ENCODE assay signal across 7 cellular contexts in genomic region chr7:94436018-94436604, GRCh38. TPM values are rescaled to one million over a fixed set of nuclear protein-coding genes. Genes with fewer than 3 reads are reported as not detected.
DNase-seq lines count a peak whose midpoint lies in the region; FAIRE-seq and TF ChIP-seq lines count a peak whose summit lies in the region.

No MANE protein-coding gene starts in this region.

- H3K36me3 ChIP-seq in HEK293 (ENCODE audit: control insufficient read depth in 2 of 2, insufficient read depth in 1 of 2, low read length in 2 of 2) (no peaks in the 10 kb centered on the region), MG63 (no peaks in the 10 kb centered on the region)

- H3K27me3 ChIP-seq in MG63: no peaks in the 10 kb centered on the region

- CTCF ChIA-PET in HEK293 (lab: Yijun Ruan, JAX): interaction anchor here (0.6 to 4.4 kb wide), 40 partner anchors 9 to 1362 kb away, joined by 3 to 46 read pairs (median 4); partner anchors contain the start of gene COL1A2

- H3K4me3 ChIP-seq in HEK293 (ENCODE audit: low read depth, low read length) (no peak overlapping the region), MG63 (no peak overlapping the region), astrocyte of the cerebellum (ENCODE audit: low read depth, low read length) (no peak overlapping the region)

- H3K9me3 ChIP-seq in HEK293 (ENCODE audit: control insufficient read depth, insufficient read depth, low read depth, low read length): no peaks in the 10 kb centered on the region
- no peaks in the 10 kb centered on the region for H3K9me3 ChIP-seq in MG63

- POLR2A ChIA-PET in HEK293 (lab: Yijun Ruan, JAX): no interaction called here

- TF ChIP-seq POLR2A in GM12892 (IDR thresholded peaks at IDR 0.05; ENCODE audit: low read depth, low read length): no peak

- no peaks in the 10 kb centered on the region for H3K4me1 ChIP-seq in HEK293 (ENCODE audit: control insufficient read depth, insufficient read depth, low read length)

- in situ Hi-C loops in astrocyte of the cerebellum (cut with HindIII; ENCODE audit: low sequenced_read_pairs): loop anchor here (10.0 to 25.0 kb wide), 3 partner anchors 151 to 1251 kb away; partner anchors contain the start of gene ASB4

- DNase-seq in GM12892 (ENCODE audit: insufficient read length): peak; percentile 1
- peak; percentile 39 for DNase-seq in MG63
- peak; percentile 2 to 66 for DNase-seq in SW 1271 (lab: John Stamatoyannopoulos, UW)
- peak; percentile 78 for DNase-seq in astrocyte of the cerebellum (ENCODE audit: low read depth)
- peak; percentile 18 to 51 for DNase-seq in hippocampal formation (lab: John Stamatoyannopoulos, UW)
- peak; percentile 10 to 59 (median 15) for DNase-seq in stimulated activated CD4-positive, alpha-beta T cell treated with anti-CD3 and anti-CD28 coated beads, Interleukin-12 subunit alpha, Interleukin-12 subunit beta, amount 100 ng/mL, for 48 hours (ENCODE audit: low read depth in 2 of 3, low spot score in 1 of 3)

- H3K27ac ChIP-seq in HEK293 (ENCODE audit: extremely low read depth, low read depth, low read length): no peak overlapping the region

- peak; percentile 21; the same call in 1 of the 2 replicates for TF ChIP-seq CTCF in HEK293 (tag by site-specific recombination; IDR thresholded peaks at IDR 0.05)
- TF ChIP-seq CTCF in astrocyte of the cerebellum (IDR thresholded peaks at IDR 0.05; ENCODE audit: low read depth, low read length, missing control alignments): peak; percentile 82

- peak; percentile 94 for FAIRE-seq in GM12892 (lab: Jason Lieb, UNC)

TF ChIP-seq in HEK293, 187 proteins besides CTCF, POLR2A, EP300 and RAD21:
- TF ChIP-seq ZNF2 (tag by site-specific recombination; IDR thresholded peaks at IDR 0.05) (0 out of 2 replicates have a peak, but pooled peaks have one; percentile 38), ZNF132 (tag by site-specific recombination; IDR thresholded peaks at IDR 0.05; ENCODE audit: borderline replicate concordance) (no peak), ZNF341 (tag by site-specific recombination; IDR thresholded peaks at IDR 0.05; ENCODE audit: low read depth) (peak; percentile 73), ZNF654 (tag by site-specific recombination; IDR thresholded peaks at IDR 0.05; ENCODE audit: low read depth) (peak; percentile 50), ZNF660 (tag by site-specific recombination; IDR thresholded peaks at IDR 0.05) (0 out of 2 replicates have a peak, but pooled peaks have one; percentile 51), ZNF768 (tag by site-specific recombination; IDR thresholded peaks at IDR 0.05) (no peak), ZNF521 (tag by site-specific recombination; IDR thresholded peaks at IDR 0.05) (no peak)
- TF ChIP-seq, protein P1, sequence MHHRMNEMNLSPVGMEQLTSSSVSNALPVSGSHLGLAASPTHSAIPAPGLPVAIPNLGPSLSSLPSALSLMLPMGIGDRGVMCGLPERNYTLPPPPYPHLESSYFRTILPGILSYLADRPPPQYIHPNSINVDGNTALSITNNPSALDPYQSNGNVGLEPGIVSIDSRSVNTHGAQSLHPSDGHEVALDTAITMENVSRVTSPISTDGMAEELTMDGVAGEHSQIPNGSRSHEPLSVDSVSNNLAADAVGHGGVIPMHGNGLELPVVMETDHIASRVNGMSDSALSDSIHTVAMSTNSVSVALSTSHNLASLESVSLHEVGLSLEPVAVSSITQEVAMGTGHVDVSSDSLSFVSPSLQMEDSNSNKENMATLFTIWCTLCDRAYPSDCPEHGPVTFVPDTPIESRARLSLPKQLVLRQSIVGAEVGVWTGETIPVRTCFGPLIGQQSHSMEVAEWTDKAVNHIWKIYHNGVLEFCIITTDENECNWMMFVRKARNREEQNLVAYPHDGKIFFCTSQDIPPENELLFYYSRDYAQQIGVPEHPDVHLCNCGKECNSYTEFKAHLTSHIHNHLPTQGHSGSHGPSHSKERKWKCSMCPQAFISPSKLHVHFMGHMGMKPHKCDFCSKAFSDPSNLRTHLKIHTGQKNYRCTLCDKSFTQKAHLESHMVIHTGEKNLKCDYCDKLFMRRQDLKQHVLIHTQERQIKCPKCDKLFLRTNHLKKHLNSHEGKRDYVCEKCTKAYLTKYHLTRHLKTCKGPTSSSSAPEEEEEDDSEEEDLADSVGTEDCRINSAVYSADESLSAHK (tag by site-specific recombination; IDR thresholded peaks at IDR 0.05): no peak
- TF ChIP-seq, protein P2, sequence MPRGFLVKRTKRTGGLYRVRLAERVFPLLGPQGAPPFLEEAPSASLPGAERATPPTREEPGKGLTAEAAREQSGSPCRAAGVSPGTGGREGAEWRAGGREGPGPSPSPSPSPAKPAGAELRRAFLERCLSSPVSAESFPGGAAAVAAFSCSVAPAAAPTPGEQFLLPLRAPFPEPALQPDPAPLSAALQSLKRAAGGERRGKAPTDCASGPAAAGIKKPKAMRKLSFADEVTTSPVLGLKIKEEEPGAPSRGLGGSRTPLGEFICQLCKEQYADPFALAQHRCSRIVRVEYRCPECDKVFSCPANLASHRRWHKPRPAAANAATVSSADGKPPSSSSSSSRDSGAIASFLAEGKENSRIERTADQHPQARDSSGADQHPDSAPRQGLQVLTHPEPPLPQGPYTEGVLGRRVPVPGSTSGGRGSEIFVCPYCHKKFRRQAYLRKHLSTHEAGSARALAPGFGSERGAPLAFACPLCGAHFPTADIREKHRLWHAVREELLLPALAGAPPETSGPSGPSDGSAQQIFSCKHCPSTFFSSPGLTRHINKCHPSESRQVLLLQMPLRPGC (tag by site-specific recombination; IDR thresholded peaks at IDR 0.05): no peak
- TF ChIP-seq, protein P3, sequence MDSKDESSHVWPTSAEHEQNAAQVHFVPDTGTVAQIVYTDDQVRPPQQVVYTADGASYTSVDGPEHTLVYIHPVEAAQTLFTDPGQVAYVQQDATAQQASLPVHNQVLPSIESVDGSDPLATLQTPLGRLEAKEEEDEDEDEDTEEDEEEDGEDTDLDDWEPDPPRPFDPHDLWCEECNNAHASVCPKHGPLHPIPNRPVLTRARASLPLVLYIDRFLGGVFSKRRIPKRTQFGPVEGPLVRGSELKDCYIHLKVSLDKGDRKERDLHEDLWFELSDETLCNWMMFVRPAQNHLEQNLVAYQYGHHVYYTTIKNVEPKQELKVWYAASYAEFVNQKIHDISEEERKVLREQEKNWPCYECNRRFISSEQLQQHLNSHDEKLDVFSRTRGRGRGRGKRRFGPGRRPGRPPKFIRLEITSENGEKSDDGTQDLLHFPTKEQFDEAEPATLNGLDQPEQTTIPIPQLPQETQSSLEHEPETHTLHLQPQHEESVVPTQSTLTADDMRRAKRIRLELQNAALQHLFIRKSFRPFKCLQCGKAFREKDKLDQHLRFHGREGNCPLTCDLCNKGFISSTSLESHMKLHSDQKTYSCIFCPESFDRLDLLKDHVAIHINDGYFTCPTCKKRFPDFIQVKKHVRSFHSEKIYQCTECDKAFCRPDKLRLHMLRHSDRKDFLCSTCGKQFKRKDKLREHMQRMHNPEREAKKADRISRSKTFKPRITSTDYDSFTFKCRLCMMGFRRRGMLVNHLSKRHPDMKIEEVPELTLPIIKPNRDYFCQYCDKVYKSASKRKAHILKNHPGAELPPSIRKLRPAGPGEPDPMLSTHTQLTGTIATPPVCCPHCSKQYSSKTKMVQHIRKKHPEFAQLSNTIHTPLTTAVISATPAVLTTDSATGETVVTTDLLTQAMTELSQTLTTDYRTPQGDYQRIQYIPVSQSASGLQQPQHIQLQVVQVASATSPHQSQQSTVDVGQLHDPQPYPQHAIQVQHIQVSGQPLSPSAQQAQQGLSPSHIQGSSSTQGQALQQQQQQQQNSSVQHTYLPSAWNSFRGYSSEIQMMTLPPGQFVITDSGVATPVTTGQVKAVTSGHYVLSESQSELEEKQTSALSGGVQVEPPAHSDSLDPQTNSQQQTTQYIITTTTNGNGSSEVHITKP (tag by site-specific recombination; IDR thresholded peaks at IDR 0.05): peak; percentile 49; the same call in 1 of the 2 replicates

RNA-seq across cellular contexts. Expression of gene COL1A2, which starts 41.4 kb away (rescaled TPM):
- polyA plus RNA-seq in GM12892 (2012; ENCODE audit: missing spikeins): not detected
- total RNA-seq in MG63 (2014; rRNA removed; shearing (Covaris generic); ENCODE audit: low replicate concordance): 218 and 306 TPM in 2 replicates

Comparison
In these comparisons a context has a peak if more than half of its experiments do, and no peak if none do; other contexts are left out.
1. DNase-seq: peak in every context shown above with its lines; median percentile 78 in astrocyte of the cerebellum; 39 in MG63; 34 in hippocampal formation; 34 in SW 1271; 15 in stimulated activated CD4-positive, alpha-beta T cell treated with anti-CD3 and anti-CD28 coated beads, Interleukin-12 subunit alpha, Interleukin-12 subunit beta, amount 100 ng/mL, for 48 hours; 1 in GM12892.